ENCODE assay signal across 22 cellular contexts in the genomic region with DNA sequence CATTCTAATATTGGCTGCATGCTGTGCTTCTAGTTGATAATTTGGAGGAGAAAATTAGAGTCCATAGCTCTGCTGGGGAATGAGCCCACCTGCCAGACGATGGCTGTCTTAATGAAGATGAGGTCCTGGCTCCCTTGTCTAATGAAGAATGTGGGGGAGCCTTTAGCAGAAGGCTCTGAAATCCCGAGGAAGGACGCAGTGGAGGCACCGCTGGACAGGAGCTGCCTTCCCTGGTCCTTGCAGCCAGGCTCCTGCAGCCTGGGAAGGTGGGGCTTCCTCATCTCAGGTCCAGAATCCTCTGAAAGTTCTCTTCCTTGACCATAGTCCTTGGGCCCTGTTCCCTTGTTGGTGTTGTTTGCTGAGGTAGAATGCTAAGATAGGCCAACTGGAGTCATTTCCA.
DNase-seq lines count a peak whose midpoint lies in the region; ATAC-seq and TF ChIP-seq lines count a peak whose summit lies in the region.
"Had no signal": no experiment of that assay in that cellular context is flagged by ENCODE, and none has a peak within 500 bp of the region (broad histone marks: within the 10 kb centered on the region; RNA-seq: fewer than 3 reads in every experiment).

No MANE protein-coding gene starts in this region.

- TF ChIP-seq CTCF in WTC11 (IDR thresholded peaks at IDR 0.05), result no peak
- TF ChIP-seq CTCF in stomach (IDR thresholded peaks at IDR 0.05), result no peak

- peaks cover 63% of the 10 kb centered on the region for H3K4me1 Mint-ChIP-seq in WTC11
- peaks cover 0 to 16% (median 11%) of the 10 kb centered on the region in 3 donors for H3K4me1 Mint-ChIP-seq in CD8-positive, alpha-beta memory T cell

- no peak overlapping the region for H3K4me2 ChIP-seq in GM23248 (ENCODE audit: unreplicated experiment)

- H3K27me3 ChIP-seq in GM23248 (replicated peaks; ENCODE audit: insufficient read depth) (no peaks in the 10 kb centered on the region), mucosa of rectum (ENCODE audit: control insufficient read depth in 2 of 2, insufficient read depth in 2 of 2, low read length in 2 of 2) (no peaks in the 10 kb centered on the region), stomach (no peaks in the 10 kb centered on the region)
- H3K27me3 ChIP-seq in CD8-positive, alpha-beta memory T cell (ENCODE audit: insufficient read depth, low read length, poor library complexity, severe bottlenecking), result no peaks in the 10 kb centered on the region

- no peak overlapping the region for H3K9ac ChIP-seq in GM23248
- no peak overlapping the region for H3K9ac ChIP-seq in mucosa of rectum (ENCODE audit: low read depth in 1 of 2, low read length in 2 of 2)

- TF ChIP-seq POLR2A in stomach (IDR thresholded peaks at IDR 0.05), result no peak

- H3F3A ChIP-seq in GM23248 (ENCODE audit: insufficient read depth), result peaks cover 5% of the 10 kb centered on the region; the same call in 1 of the 2 replicates

- ATAC-seq in WTC11, result no peak
- ATAC-seq in GM18907 (IDR thresholded peaks at IDR 0.05; ENCODE audit: unreplicated experiment), result no peak
- no peak for ATAC-seq in HG02973 (IDR thresholded peaks at IDR 0.05; ENCODE audit: unreplicated experiment)
- ATAC-seq: activated CD4-positive, CD25-positive, alpha-beta regulatory T cell treated with anti-CD3 and anti-CD28 coated beads, Interleukin-2, amount 50 U/mL, for 24 hours; HepG2 had no signal

- H3K27ac ChIP-seq in GM23248, result peak overlapping the region; percentile 74
- peak overlapping the region; percentile 13 to 50 for H3K27ac ChIP-seq in mucosa of rectum (ENCODE audit: low read depth in 2 of 2, low read length in 2 of 2)
- H3K27ac ChIP-seq in stomach, result peak overlapping the region in 4 of 5 donors; percentile 61 to 76 (median 64)
- H3K27ac ChIP-seq in CD8-positive, alpha-beta memory T cell (ENCODE audit: low read depth, low read length), result no peak overlapping the region

- in situ Hi-C loops in GM23248 (cut with MboI), result no loop called here

- intact Hi-C loops in stomach (cut with DNase I; ENCODE audit: low total_unique reads), result no loop called here

- H3K9me3 ChIP-seq in GM23248 (ENCODE audit: low read depth) (no peaks in the 10 kb centered on the region), mucosa of rectum (ENCODE audit: control insufficient read depth in 2 of 2, low read length in 2 of 2) (no peaks in the 10 kb centered on the region), stomach (no peaks in the 10 kb centered on the region)
- no peaks in the 10 kb centered on the region for H3K9me3 ChIP-seq in CD8-positive, alpha-beta memory T cell (ENCODE audit: low read length)

- no peaks in the 10 kb centered on the region for H3K9me2 ChIP-seq in GM23248 (ENCODE audit: insufficient read depth)

- no peak for DNase-seq in GM23248
- DNase-seq in WTC11 (ENCODE audit: low spot score), result no peak
- no peak for DNase-seq in stomach
- no peak for DNase-seq in NCI-H2029 (lab: John Stamatoyannopoulos, UW)
- DNase-seq in CD8-positive, alpha-beta memory T cell, result no peak
- DNase-seq: activated CD4-positive, alpha-beta T cell treated with anti-CD3 and anti-CD28 coated beads, Interleukin-2, amount 50 U/mL, for 48 hours; activated CD8-positive, alpha-beta memory T cell treated with anti-CD3 and anti-CD28 coated beads, Interleukin-2, amount 50 U/mL, for 4 hours; activated naive CD4-positive, alpha-beta T cell treated with anti-CD3 and anti-CD28 coated beads, Interleukin-2, amount 50 U/mL, for 16 hours; amygdala; effector memory CD4-positive, alpha-beta T cell; erythroblast; NCI-H1092; NCI-H1930; NCI-H69; occipital lobe; substantia nigra; T-helper 1 cell had no signal

- no peaks in the 10 kb centered on the region for H4K20me1 ChIP-seq in GM23248 (ENCODE audit: insufficient read depth)

- no peak for TF ChIP-seq EP300 in stomach (IDR thresholded peaks at IDR 0.05)

- H3K79me2 ChIP-seq in GM23248 (ENCODE audit: insufficient read depth), result peaks cover 74% of the 10 kb centered on the region

- peak overlapping the region; percentile 36 for H3K27ac Mint-ChIP-seq in WTC11
- peak overlapping the region in 1 of 8 donors; percentile 21 for H3K27ac Mint-ChIP-seq in CD8-positive, alpha-beta memory T cell

- H3K4me1 ChIP-seq in GM23248 (ENCODE audit: insufficient read depth) (0 out of 2 replicates have a peak, but pooled peaks cover 5% of the 10 kb centered on the region), mucosa of rectum (ENCODE audit: control insufficient read depth in 2 of 2, insufficient read depth in 2 of 2, low read length in 2 of 2) (peaks cover 20 to 21% of the 10 kb centered on the region in 2 donors), stomach (peaks cover 14 to 41% (median 25%) of the 10 kb centered on the region in 4 donors)
- no peaks in the 10 kb centered on the region for H3K4me1 ChIP-seq in CD8-positive, alpha-beta memory T cell (ENCODE audit: insufficient read depth, low read length)

- H2AFZ ChIP-seq in GM23248, result no peak overlapping the region

- no peaks in the 10 kb centered on the region; the same call in 1 of the 2 replicates for H3K27me3 Mint-ChIP-seq in WTC11 (ENCODE audit: low read depth)
- H3K27me3 Mint-ChIP-seq in CD8-positive, alpha-beta memory T cell, result peaks cover 0 to 2% of the 10 kb centered on the region in 2 donors

- 57 to 72% methylated on average over 4 of the region's 4 CpGs for WGBS in GM23248 (ENCODE audit: low coverage in 1 of 2, low lambda C conversion rate in 2 of 2, missing lambda C conversion rate in 2 of 2), 2 experiments
- 68 to 88% (median 84%) methylated on average over 4 of the region's 4 CpGs for WGBS in stomach, 5 donors

- H3K4me3 ChIP-seq in GM23248 (no peak overlapping the region), mucosa of rectum (ENCODE audit: low read length in 2 of 2) (no peak overlapping the region), stomach (no peak overlapping the region)
- H3K4me3 ChIP-seq in CD8-positive, alpha-beta memory T cell (ENCODE audit: low read length), result no peak overlapping the region

- CTCF ChIA-PET in WTC11 (lab: Charles Lee), result interaction anchor here (0.7 kb wide), 1 partner anchor 77 kb away, joined by 3 read pairs; no protein-coding TSS in a partner anchor
- CTCF ChIA-PET in CD8-positive, alpha-beta memory T cell (lab: Charles Lee), result no interaction called here

- H3K36me3 Mint-ChIP-seq in WTC11, result peaks cover 12% of the 10 kb centered on the region
- no peaks in the 10 kb centered on the region for H3K36me3 Mint-ChIP-seq in CD8-positive, alpha-beta memory T cell

- H3K36me3 ChIP-seq in GM23248 (ENCODE audit: low read depth), result no peaks in the 10 kb centered on the region
- H3K36me3 ChIP-seq in mucosa of rectum (ENCODE audit: control insufficient read depth in 2 of 2, insufficient read depth in 2 of 2, low read length in 2 of 2), result no peaks in the 10 kb centered on the region
- H3K36me3 ChIP-seq in stomach, result no peaks in the 10 kb centered on the region
- no peaks in the 10 kb centered on the region for H3K36me3 ChIP-seq in CD8-positive, alpha-beta memory T cell (ENCODE audit: insufficient read depth, low read length)

- peaks cover 13% of the 10 kb centered on the region for H3K9me3 Mint-ChIP-seq in WTC11
- H3K9me3 Mint-ChIP-seq in CD8-positive, alpha-beta memory T cell, result no peaks in the 10 kb centered on the region

- H3K4me3 Mint-ChIP-seq in WTC11, result no peak overlapping the region
- no peak overlapping the region for H3K4me3 Mint-ChIP-seq in CD8-positive, alpha-beta memory T cell

- POLR2A ChIA-PET in WTC11 (lab: Charles Lee), result no interaction called here
- POLR2A ChIA-PET in CD8-positive, alpha-beta memory T cell (lab: Charles Lee), result no interaction called here

TF ChIP-seq in WTC11, 78 proteins besides CTCF, POLR2A, EP300 and RAD21:
- TF ChIP-seq, protein P1, sequence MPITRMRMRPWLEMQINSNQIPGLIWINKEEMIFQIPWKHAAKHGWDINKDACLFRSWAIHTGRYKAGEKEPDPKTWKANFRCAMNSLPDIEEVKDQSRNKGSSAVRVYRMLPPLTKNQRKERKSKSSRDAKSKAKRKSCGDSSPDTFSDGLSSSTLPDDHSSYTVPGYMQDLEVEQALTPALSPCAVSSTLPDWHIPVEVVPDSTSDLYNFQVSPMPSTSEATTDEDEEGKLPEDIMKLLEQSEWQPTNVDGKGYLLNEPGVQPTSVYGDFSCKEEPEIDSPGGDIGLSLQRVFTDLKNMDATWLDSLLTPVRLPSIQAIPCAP (CRISPR knock-in tag; IDR thresholded peaks at IDR 0.05), result no peak
- no peak for TF ChIP-seq ZNF138 (CRISPR knock-in tag; conservative IDR thresholded peaks at IDR 0.05)
- no peak for TF ChIP-seq RORB (CRISPR knock-in tag; IDR thresholded peaks at IDR 0.05)
- no peak for TF ChIP-seq FOXK1 (CRISPR knock-in tag; IDR thresholded peaks at IDR 0.05)
